Comparison of ENCODE assay signal across 1 cellular context in the genomic region with DNA sequence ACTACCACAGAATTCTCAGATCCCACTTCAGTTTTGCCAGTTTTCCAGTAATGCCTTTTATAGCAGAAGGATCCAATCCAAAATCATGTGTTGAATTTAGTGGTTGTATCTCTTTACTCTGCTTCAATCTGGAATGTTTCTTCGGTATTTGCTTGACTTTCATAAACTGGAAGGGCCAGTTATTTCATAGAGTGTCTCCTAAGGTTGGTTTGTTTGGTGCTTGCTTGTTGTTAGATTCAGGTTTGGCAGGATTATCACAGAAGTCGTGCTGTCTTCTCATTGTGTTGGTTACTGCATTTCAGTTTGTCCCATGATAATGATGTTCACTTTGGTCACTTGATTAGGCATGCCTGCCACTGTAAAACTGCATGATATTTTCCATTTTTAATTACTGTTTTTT.
TF ChIP-seq lines count a peak whose summit lies in the region.

No MANE protein-coding gene starts in this region.

TF ChIP-seq in IMR-90, 13 proteins besides CTCF, POLR2A, EP300 and RAD21 (continued from another document):
- TF ChIP-seq SMC3 (IDR thresholded peaks at IDR 0.05; ENCODE audit: low read depth, low read length) (no peak), MAZ (IDR thresholded peaks at IDR 0.05; ENCODE audit: borderline replicate concordance, low read depth, low read length) (no peak), NFE2L2 (IDR thresholded peaks at IDR 0.05; ENCODE audit: low read depth, low read length) (no peak), FOS (IDR thresholded peaks at IDR 0.05; ENCODE audit: low read depth, low read length) (no peak), CHD1 (IDR thresholded peaks at IDR 0.05; ENCODE audit: low read depth, low read length) (no peak), MXI1 (IDR thresholded peaks at IDR 0.05; ENCODE audit: borderline replicate concordance, low read depth, low read length) (no peak), RFX5 (IDR thresholded peaks at IDR 0.05; ENCODE audit: low read depth, low read length) (no peak), BHLHE40 (IDR thresholded peaks at IDR 0.05; ENCODE audit: low read depth, low read length) (no peak)
- TF ChIP-seq, protein P1, sequence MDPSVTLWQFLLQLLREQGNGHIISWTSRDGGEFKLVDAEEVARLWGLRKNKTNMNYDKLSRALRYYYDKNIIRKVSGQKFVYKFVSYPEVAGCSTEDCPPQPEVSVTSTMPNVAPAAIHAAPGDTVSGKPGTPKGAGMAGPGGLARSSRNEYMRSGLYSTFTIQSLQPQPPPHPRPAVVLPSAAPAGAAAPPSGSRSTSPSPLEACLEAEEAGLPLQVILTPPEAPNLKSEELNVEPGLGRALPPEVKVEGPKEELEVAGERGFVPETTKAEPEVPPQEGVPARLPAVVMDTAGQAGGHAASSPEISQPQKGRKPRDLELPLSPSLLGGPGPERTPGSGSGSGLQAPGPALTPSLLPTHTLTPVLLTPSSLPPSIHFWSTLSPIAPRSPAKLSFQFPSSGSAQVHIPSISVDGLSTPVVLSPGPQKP (IDR thresholded peaks at IDR 0.05; ENCODE audit: borderline replicate concordance, low read depth, low read length) = no peak
